In genomic region chr9:18980124-18980660, GRCh38 we compare ENCODE assay signal across 25 cellular contexts. TPM values are rescaled to one million over a fixed set of nuclear protein-coding genes. Genes with fewer than 3 reads are reported as not detected.
DNase-seq lines count a peak whose midpoint lies in the region; TF ChIP-seq lines count a peak whose summit lies in the region.
"Had no signal": no experiment of that assay in that cellular context is flagged by ENCODE, and none has a peak within 500 bp of the region (broad histone marks: within the 10 kb centered on the region; RNA-seq: fewer than 3 reads in every experiment).

No MANE protein-coding gene starts in this region.

- H3K9me3 Mint-ChIP-seq in nephron: peaks cover 28% of the 10 kb centered on the region
- H3K9me3 Mint-ChIP-seq: CD8-positive, alpha-beta memory T cell had no signal

- H3K4me3 ChIP-seq in left ventricle myocardium inferior: no peak overlapping the region
- H3K4me3 ChIP-seq: heart left ventricle, SJSA1 had no signal

- H3K9me3 ChIP-seq in left ventricle myocardium inferior (replicated peaks): peaks cover 17% of the 10 kb centered on the region
- H3K9me3 ChIP-seq: SJSA1 had no signal

- peaks cover 27% of the 10 kb centered on the region for H3K4me1 ChIP-seq in left ventricle myocardium inferior
- H3K4me1 ChIP-seq: SJSA1 had no signal

- peaks cover 13% of the 10 kb centered on the region for H3K36me3 Mint-ChIP-seq in nephron (ENCODE audit: low read depth)
- H3K36me3 Mint-ChIP-seq: activated naive CD4-positive, alpha-beta T cell treated with anti-CD3 and anti-CD28 coated beads, Interleukin-2, amount 50 U/mL, for 24 hours; IgD-negative memory B cell had no signal

- H3K4me1 Mint-ChIP-seq in nephron: peaks cover 55% of the 10 kb centered on the region

- no peaks in the 10 kb centered on the region for H3K27me3 ChIP-seq in left ventricle myocardium inferior (ENCODE audit: low read depth)
- H3K27me3 ChIP-seq: heart left ventricle, SJSA1 had no signal

- H3K4me3 Mint-ChIP-seq in nephron: no peak overlapping the region
- H3K4me3 Mint-ChIP-seq: activated naive CD4-positive, alpha-beta T cell treated with anti-CD3 and anti-CD28 coated beads, Interleukin-2, amount 50 U/mL, for 24 hours; CD8-positive, alpha-beta memory T cell; IgD-negative memory B cell; T-helper 17 cell had no signal

- H3K36me3 ChIP-seq in left ventricle myocardium inferior: no peaks in the 10 kb centered on the region
- H3K36me3 ChIP-seq: heart left ventricle, SJSA1 had no signal

- H3K27ac ChIP-seq in left ventricle myocardium inferior (replicated peaks): peak overlapping the region; percentile 9
- H3K27ac ChIP-seq: SJSA1, VCaP had no signal

- H3K27me3 Mint-ChIP-seq in nephron (ENCODE audit: low read depth): peaks cover 4% of the 10 kb centered on the region
- H3K27me3 Mint-ChIP-seq: activated naive CD4-positive, alpha-beta T cell treated with anti-CD3 and anti-CD28 coated beads, Interleukin-2, amount 50 U/mL, for 24 hours; IgD-negative memory B cell had no signal

- DNase-seq in left ventricle myocardium inferior (no peak), cardiac septum (ENCODE audit: low spot score) (no peak), dermis blood vessel endothelial cell (peak; percentile 18), DMS53 (lab: John Stamatoyannopoulos, UW) (no peak), NCI-H2171 (lab: John Stamatoyannopoulos, UW) (no peak), GDM1 (lab: John Stamatoyannopoulos, UW) (no peak), NCI-H2227 (lab: John Stamatoyannopoulos, UW; ENCODE audit: unreplicated experiment) (no peak)
- DNase-seq: 8988T; activated CD4-positive, alpha-beta T cell treated with anti-CD3 and anti-CD28 coated beads, Interleukin-2, amount 50 U/mL, for 1 hour; AML-193; CD8-positive, alpha-beta memory T cell; heart left ventricle; NCI-H1417 treated with DMSO at 0.1 percent for 48 hours; NCI-H2107; NCI-H524; retina; stimulated activated CD4-positive, alpha-beta T cell treated with anti-CD3 and anti-CD28 coated beads, Interleukin-2, amount 100 ng/mL, for 48 hours; stimulated activated naive CD4-positive, alpha-beta T cell; T-helper 17 cell had no signal

- TF ChIP-seq CTCF in left ventricle myocardium inferior (IDR thresholded peaks at IDR 0.05; ENCODE audit: borderline replicate concordance) (no peak), nephron (IDR thresholded peaks at IDR 0.05; ENCODE audit: unreplicated experiment in 3 of 3) (no peak)

- intact Hi-C loops in left ventricle myocardium inferior (cut with micrococcal nuclease): no loop called here
- intact Hi-C loops in cardiac septum (cut with DNase I): loop anchor here (10.0 kb wide), 1 partner anchor 275 kb away; no protein-coding TSS in a partner anchor

- peak overlapping the region; percentile 42 to 78 (median 76) for H3K27ac Mint-ChIP-seq in nephron
- H3K27ac Mint-ChIP-seq: activated naive CD4-positive, alpha-beta T cell treated with anti-CD3 and anti-CD28 coated beads, Interleukin-2, amount 50 U/mL, for 24 hours; CD8-positive, alpha-beta memory T cell; IgD-negative memory B cell; T-helper 17 cell had no signal

RNA-seq across cellular contexts. Expression of gene SAXO1, which starts 52.8 kb away (rescaled TPM):
- total RNA-seq in left ventricle myocardium inferior (0.03 TPM), cardiac septum (0.05 TPM), dermis blood vessel endothelial cell (not detected in 2 replicates)
- total RNA-seq: CD8-positive, alpha-beta memory T cell; MCF 10A; SJSA1; T-helper 17 cell had no signal
